13 cellular contexts compared by ENCODE assay signal in the genomic region with DNA sequence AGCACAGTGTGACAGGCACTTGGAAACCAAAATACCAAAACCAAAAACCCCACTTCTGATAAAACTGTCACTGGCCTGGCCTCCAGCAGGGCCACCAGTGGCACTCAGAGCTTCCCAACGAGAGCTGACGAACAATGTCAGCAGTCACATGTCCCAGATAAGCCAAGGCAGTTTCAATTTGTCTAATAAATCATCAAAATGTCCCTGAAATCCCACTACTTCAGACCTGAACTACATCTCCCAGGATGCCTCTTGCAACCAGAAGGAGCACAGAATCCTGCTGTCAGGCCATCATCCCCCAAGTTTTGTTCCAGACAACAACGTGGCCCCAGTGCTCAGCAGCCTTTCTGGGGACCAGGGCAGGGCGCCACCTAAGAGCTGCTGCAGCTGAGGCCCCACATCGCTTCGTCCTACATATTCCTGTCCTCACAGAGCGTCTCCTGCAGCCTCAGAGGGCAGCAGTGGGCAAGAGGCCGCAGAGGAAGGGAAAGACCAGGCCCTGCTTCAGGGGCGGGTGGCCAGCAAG. TPM values are rescaled to one million over a fixed set of nuclear protein-coding genes. Genes with fewer than 3 reads are reported as not detected.
DNase-seq lines count a peak whose midpoint lies in the region; ATAC-seq and TF ChIP-seq lines count a peak whose summit lies in the region.
"Had no signal": no experiment of that assay in that cellular context is flagged by ENCODE, and none has a peak within 500 bp of the region (broad histone marks: within the 10 kb centered on the region; RNA-seq: fewer than 3 reads in every experiment).

No MANE protein-coding gene starts in this region.

- H3K27me3 Mint-ChIP-seq in activated naive CD8-positive, alpha-beta T cell treated with anti-CD3 and anti-CD28 coated beads for 36 hours = peaks cover 4% of the 10 kb centered on the region
- no peaks in the 10 kb centered on the region for H3K27me3 Mint-ChIP-seq in activated naive CD8-positive, alpha-beta T cell treated with anti-CD3 and anti-CD28 coated beads, Interleukin-2, amount 50 U/mL, for 24 hours

- H3K4me1 ChIP-seq in upper lobe of left lung = peaks cover 11 to 29% (median 16%) of the 10 kb centered on the region in 4 donors
- H3K4me1 ChIP-seq: colonic mucosa had no signal

- no peaks in the 10 kb centered on the region for H3K9me3 Mint-ChIP-seq in activated naive CD8-positive, alpha-beta T cell treated with anti-CD3 and anti-CD28 coated beads for 36 hours
- no peaks in the 10 kb centered on the region for H3K9me3 Mint-ChIP-seq in activated naive CD8-positive, alpha-beta T cell treated with anti-CD3 and anti-CD28 coated beads, Interleukin-2, amount 50 U/mL, for 24 hours
- H3K9me3 Mint-ChIP-seq: activated naive CD4-positive, alpha-beta T cell treated with anti-CD3 and anti-CD28 coated beads, Interleukin-2, amount 50 U/mL, for 72 hours had no signal

- no peak for TF ChIP-seq EP300 in upper lobe of left lung (IDR thresholded peaks at IDR 0.05)

- no peak for TF ChIP-seq POLR2A in upper lobe of left lung (IDR thresholded peaks at IDR 0.05)

- H3K4me3 ChIP-seq in upper lobe of left lung = no peak overlapping the region
- H3K4me3 ChIP-seq: colonic mucosa had no signal

- no peak for ATAC-seq in activated naive CD8-positive, alpha-beta T cell treated with anti-CD3 and anti-CD28 coated beads, Interleukin-2, amount 50 U/mL, for 24 hours
- ATAC-seq in upper lobe of left lung (ENCODE audit: low FRiP score in 2 of 2) (no peak), HG02852 (IDR thresholded peaks at IDR 0.05; ENCODE audit: unreplicated experiment) (no peak)
- ATAC-seq: activated naive CD4-positive, alpha-beta T cell treated with anti-CD3 and anti-CD28 coated beads, Interleukin-2, amount 50 U/mL, for 72 hours; PC-3 had no signal

- H3K27me3 ChIP-seq in layer of hippocampus (ENCODE audit: control insufficient read depth, insufficient read depth, low read length) (no peaks in the 10 kb centered on the region), upper lobe of left lung (no peaks in the 10 kb centered on the region)
- H3K27me3 ChIP-seq: colonic mucosa had no signal

- peaks cover 9% of the 10 kb centered on the region for H3K4me1 Mint-ChIP-seq in activated naive CD8-positive, alpha-beta T cell treated with anti-CD3 and anti-CD28 coated beads for 36 hours
- peaks cover 12% of the 10 kb centered on the region for H3K4me1 Mint-ChIP-seq in activated naive CD8-positive, alpha-beta T cell treated with anti-CD3 and anti-CD28 coated beads, Interleukin-2, amount 50 U/mL, for 24 hours

- peak overlapping the region; percentile 11 for H3K27ac Mint-ChIP-seq in activated naive CD8-positive, alpha-beta T cell treated with anti-CD3 and anti-CD28 coated beads for 36 hours
- H3K27ac Mint-ChIP-seq in activated naive CD8-positive, alpha-beta T cell treated with anti-CD3 and anti-CD28 coated beads, Interleukin-2, amount 50 U/mL, for 24 hours = no peak overlapping the region

- H3K9me3 ChIP-seq in upper lobe of left lung = no peaks in the 10 kb centered on the region
- H3K9me3 ChIP-seq: colonic mucosa had no signal

- H3K4me3 Mint-ChIP-seq in activated naive CD8-positive, alpha-beta T cell treated with anti-CD3 and anti-CD28 coated beads for 36 hours = no peak overlapping the region
- no peak overlapping the region for H3K4me3 Mint-ChIP-seq in activated naive CD8-positive, alpha-beta T cell treated with anti-CD3 and anti-CD28 coated beads, Interleukin-2, amount 50 U/mL, for 24 hours

- H3K27ac ChIP-seq in layer of hippocampus (ENCODE audit: low read depth, low read length) (peak overlapping the region; percentile 71), upper lobe of left lung (peak overlapping the region in 1 of 4 donors; percentile 17)
- H3K27ac ChIP-seq: colonic mucosa had no signal

- H3K36me3 ChIP-seq in upper lobe of left lung = no peaks in the 10 kb centered on the region
- H3K36me3 ChIP-seq: colonic mucosa had no signal

- DNase-seq in activated naive CD8-positive, alpha-beta T cell treated with anti-CD3 and anti-CD28 coated beads for 36 hours = no peak
- no peak for DNase-seq in activated naive CD8-positive, alpha-beta T cell treated with anti-CD3 and anti-CD28 coated beads, Interleukin-2, amount 50 U/mL, for 24 hours
- DNase-seq in UCSD-AML1 (lab: John Stamatoyannopoulos, UW; ENCODE audit: unreplicated experiment) (peak; percentile 20), superior temporal gyrus (ENCODE audit: extremely low spot score) (peak; percentile 55), upper lobe of left lung (no peak), CD1c-positive myeloid dendritic cell (ENCODE audit: extremely low spot score) (no peak)
- DNase-seq: activated CD4-positive, CD25-positive, alpha-beta regulatory T cell; activated CD8-positive, alpha-beta memory T cell treated with anti-CD3 and anti-CD28 coated beads, Interleukin-2, amount 50 U/mL, for 4 hours; colonic mucosa; PC-3 had no signal

- 84 to 97% methylated on average over 6 to 9 of the region's 9 CpGs for WGBS in upper lobe of left lung, 2 donors

- H3K36me3 Mint-ChIP-seq in activated naive CD8-positive, alpha-beta T cell treated with anti-CD3 and anti-CD28 coated beads for 36 hours = no peaks in the 10 kb centered on the region
- no peaks in the 10 kb centered on the region for H3K36me3 Mint-ChIP-seq in activated naive CD8-positive, alpha-beta T cell treated with anti-CD3 and anti-CD28 coated beads, Interleukin-2, amount 50 U/mL, for 24 hours (ENCODE audit: low read depth)
- H3K36me3 Mint-ChIP-seq: activated naive CD4-positive, alpha-beta T cell treated with anti-CD3 and anti-CD28 coated beads, Interleukin-2, amount 50 U/mL, for 72 hours had no signal

- TF ChIP-seq CTCF in upper lobe of left lung (IDR thresholded peaks at IDR 0.05) = no peak

RNA-seq across cellular contexts. Expression of a gene that starts 25.1 kb away (rescaled TPM):
- 10 to 100 TPM; 36.3 to 37.8 TPM for total RNA-seq in activated naive CD8-positive, alpha-beta T cell treated with anti-CD3 and anti-CD28 coated beads for 36 hours
- 10 to 100 TPM; 11.4 to 29.0 (median 21.8) TPM for total RNA-seq in upper lobe of left lung

RNA-seq across cellular contexts. Expression of a gene that starts 38.7 kb away (rescaled TPM):
- 10 to 100 TPM; 26.8 to 31.1 TPM for total RNA-seq in activated naive CD8-positive, alpha-beta T cell treated with anti-CD3 and anti-CD28 coated beads for 36 hours
- total RNA-seq in upper lobe of left lung = 10 to 100 TPM in 5 of 6 donors, 1 to 10 TPM in 1; 7.2 to 28.6 (median 17.5) TPM

Comparison
In these comparisons a context has a peak if more than half of its experiments do, and no peak if none do; other contexts are left out.
1. DNase-seq: peak in UCSD-AML1 (single experiment) and superior temporal gyrus (single experiment); none in activated naive CD8-positive, alpha-beta T cell treated with anti-CD3 and anti-CD28 coated beads for 36 hours (single experiment), activated naive CD8-positive, alpha-beta T cell treated with anti-CD3 and anti-CD28 coated beads, Interleukin-2, amount 50 U/mL, for 24 hours (single experiment), upper lobe of left lung (0 of 2) and CD1c-positive myeloid dendritic cell (single experiment).